18 cellular contexts compared by ENCODE assay signal in genomic region chr4:167185465-167185864, GRCh38. TPM values are rescaled to one million over a fixed set of nuclear protein-coding genes. Genes with fewer than 3 reads are reported as not detected.
DNase-seq lines count a peak whose midpoint lies in the region; ATAC-seq and TF ChIP-seq lines count a peak whose summit lies in the region.
"Had no signal": no experiment of that assay in that cellular context is flagged by ENCODE, and none has a peak within 500 bp of the region (broad histone marks: within the 10 kb centered on the region; RNA-seq: fewer than 3 reads in every experiment).

No MANE protein-coding gene starts in this region.

- H3K36me3 ChIP-seq in mesenchymal stem cell (ENCODE audit: control insufficient read depth in 1 of 2, insufficient read depth in 2 of 2, low read depth in 1 of 2, low read length in 2 of 2) (no peaks in the 10 kb centered on the region), gastrocnemius medialis (no peaks in the 10 kb centered on the region)
- H3K36me3 ChIP-seq: BE2C had no signal

- H3K4me3 Mint-ChIP-seq in activated T-helper 2 cell treated with anti-CD3 and anti-CD28 coated beads, Interferon-gamma antibody, Interleukin-2, Interleukin-4, amounts not matched to agents 10 μg/mL and 5 μg/mL and 100 μg/mL, durations not matched to agents 14 hours and 24 hours and 36 hours (ENCODE audit: low read depth), result no peak overlapping the region
- H3K4me3 Mint-ChIP-seq: CD8-positive, alpha-beta T cell had no signal

- no peak overlapping the region for H3K18ac ChIP-seq in mesenchymal stem cell (ENCODE audit: low read depth in 1 of 2, low read length in 2 of 2)

- no peak for TF ChIP-seq POLR2A in gastrocnemius medialis (IDR thresholded peaks at IDR 0.05)

- H3K27ac ChIP-seq in RWPE1 (no peak overlapping the region), mesenchymal stem cell (ENCODE audit: low read length, poor library complexity, severe bottlenecking) (no peak overlapping the region), gastrocnemius medialis (no peak overlapping the region)
- H3K27ac ChIP-seq: A549, C4-2B, GM23248, HL-60 had no signal

- no peaks in the 10 kb centered on the region for H3K36me3 Mint-ChIP-seq in activated T-helper 2 cell treated with anti-CD3 and anti-CD28 coated beads, Interferon-gamma antibody, Interleukin-2, Interleukin-4, amounts not matched to agents 10 μg/mL and 5 μg/mL and 100 μg/mL, durations not matched to agents 14 hours and 24 hours and 36 hours (ENCODE audit: low read depth)
- H3K36me3 Mint-ChIP-seq: CD8-positive, alpha-beta T cell had no signal

- no peak overlapping the region for H3K9ac ChIP-seq in mesenchymal stem cell (ENCODE audit: low read length)
- H3K9ac ChIP-seq: GM23248 had no signal

- POLR2A ChIA-PET in RWPE1 (lab: Yijun Ruan, JAX; ENCODE audit: low non-redundant PET), result no interaction called here

- ATAC-seq in gastrocnemius medialis, result no peak
- ATAC-seq: A549; CD8-positive, alpha-beta T cell; GM12878; HCT116 had no signal

- TF ChIP-seq CTCF in RWPE1 (conservative IDR thresholded peaks at IDR 0.05; ENCODE audit: low read depth), result no peak
- no peak for TF ChIP-seq CTCF in gastrocnemius medialis (IDR thresholded peaks at IDR 0.05 in 4 of 5, conservative IDR thresholded peaks at IDR 0.05 in 1 of 5)

- H3K27me3 Mint-ChIP-seq in activated T-helper 2 cell treated with anti-CD3 and anti-CD28 coated beads, Interferon-gamma antibody, Interleukin-2, Interleukin-4, amounts not matched to agents 10 μg/mL and 5 μg/mL and 100 μg/mL, durations not matched to agents 14 hours and 24 hours and 36 hours (ENCODE audit: low read depth), result no peaks in the 10 kb centered on the region

- no peak overlapping the region for H2AFZ ChIP-seq in mesenchymal stem cell (ENCODE audit: low read depth, low read length)
- H2AFZ ChIP-seq: GM23248 had no signal

- CTCF ChIA-PET in RWPE1 (lab: Yijun Ruan, JAX), result no interaction called here

- no peak overlapping the region for H3K4me3 ChIP-seq in mesenchymal stem cell (ENCODE audit: insufficient read depth in 1 of 2, low read depth in 1 of 2, low read length in 2 of 2)
- H3K4me3 ChIP-seq in gastrocnemius medialis, result no peak overlapping the region
- H3K4me3 ChIP-seq: A549, GM12878, GM23248 had no signal

- no peak overlapping the region for H2BK120ac ChIP-seq in mesenchymal stem cell (ENCODE audit: low read depth, low read length)

- no peak overlapping the region for H2BK5ac ChIP-seq in mesenchymal stem cell (ENCODE audit: low read depth, low read length, poor library complexity, severe bottlenecking)

- H4K91ac ChIP-seq in mesenchymal stem cell (ENCODE audit: low read length), result no peak overlapping the region

- no peak overlapping the region for H2BK12ac ChIP-seq in mesenchymal stem cell (ENCODE audit: low read length in 2 of 2)

- H3K23ac ChIP-seq in mesenchymal stem cell (ENCODE audit: low read length in 2 of 2), result no peak overlapping the region

- intact Hi-C loops in gastrocnemius medialis (cut with DNase I; ENCODE audit: low total_unique reads), result no loop called here
- intact Hi-C loops in activated T-helper 2 cell treated with anti-CD3 and anti-CD28 coated beads, Interferon-gamma antibody, Interleukin-2, Interleukin-4, amounts not matched to agents 10 μg/mL and 5 μg/mL and 100 μg/mL, durations not matched to agents 14 hours and 24 hours and 36 hours (cut with micrococcal nuclease), result no loop called here

- H3K9me3 Mint-ChIP-seq in activated T-helper 2 cell treated with anti-CD3 and anti-CD28 coated beads, Interferon-gamma antibody, Interleukin-2, Interleukin-4, amounts not matched to agents 10 μg/mL and 5 μg/mL and 100 μg/mL, durations not matched to agents 14 hours and 24 hours and 36 hours, result no peaks in the 10 kb centered on the region

- no peaks in the 10 kb centered on the region for H3K4me1 Mint-ChIP-seq in activated T-helper 2 cell treated with anti-CD3 and anti-CD28 coated beads, Interferon-gamma antibody, Interleukin-2, Interleukin-4, amounts not matched to agents 10 μg/mL and 5 μg/mL and 100 μg/mL, durations not matched to agents 14 hours and 24 hours and 36 hours (ENCODE audit: low read depth)

- H4K8ac ChIP-seq in mesenchymal stem cell (ENCODE audit: low read length), result no peak overlapping the region

- in situ Hi-C loops in gastrocnemius medialis (cut with MboI; ENCODE audit: low sequenced_read_pairs in 4 of 4), result no loop called here

- H3K4me2 ChIP-seq in mesenchymal stem cell (ENCODE audit: low read length, poor library complexity, severe bottlenecking), result no peak overlapping the region
- H3K4me2 ChIP-seq: A549 had no signal

- no peak overlapping the region for H3K27ac Mint-ChIP-seq in activated T-helper 2 cell treated with anti-CD3 and anti-CD28 coated beads, Interferon-gamma antibody, Interleukin-2, Interleukin-4, amounts not matched to agents 10 μg/mL and 5 μg/mL and 100 μg/mL, durations not matched to agents 14 hours and 24 hours and 36 hours
- H3K27ac Mint-ChIP-seq: CD8-positive, alpha-beta T cell had no signal

- H3K4me1 ChIP-seq in mesenchymal stem cell (ENCODE audit: control insufficient read depth, insufficient read depth, low read depth, low read length) (no peaks in the 10 kb centered on the region), gastrocnemius medialis (no peaks in the 10 kb centered on the region)
- H3K4me1 ChIP-seq: A549, BE2C had no signal

- H3K27me3 ChIP-seq in mesenchymal stem cell (ENCODE audit: control insufficient read depth in 1 of 2, insufficient read depth in 1 of 2, low read length in 2 of 2) (no peaks in the 10 kb centered on the region), gastrocnemius medialis (no peaks in the 10 kb centered on the region)
- H3K27me3 ChIP-seq: BE2C had no signal

- no peak overlapping the region for H2AK5ac ChIP-seq in mesenchymal stem cell (ENCODE audit: low read length, severe bottlenecking)

- H3K9me3 ChIP-seq in mesenchymal stem cell (ENCODE audit: control insufficient read depth, low read length) (no peaks in the 10 kb centered on the region), gastrocnemius medialis (no peaks in the 10 kb centered on the region)
- H3K9me3 ChIP-seq: A549, BE2C had no signal

- 80% methylated on average over 1 of the region's 3 CpGs for WGBS in mesenchymal stem cell

- no peak overlapping the region for H2BK15ac ChIP-seq in mesenchymal stem cell (ENCODE audit: low read depth, poor library complexity, severe bottlenecking)

- H3K4ac ChIP-seq in mesenchymal stem cell (ENCODE audit: low read depth in 1 of 2, low read length in 2 of 2), result no peak overlapping the region

- no peak overlapping the region for H3K14ac ChIP-seq in mesenchymal stem cell (ENCODE audit: low read length in 2 of 2)

- DNase-seq in NCI-H1048 (lab: John Stamatoyannopoulos, UW) (peak; percentile 62), NCI-H748 treated with DMSO at 0.1 percent for 48 hours (lab: John Stamatoyannopoulos, UW) (peak; percentile 21), medulla oblongata (ENCODE audit: extremely low spot score) (peak; percentile 1), RWPE1 (ENCODE audit: low spot score) (no peak), mesenchymal stem cell (no peak), gastrocnemius medialis (no peak)
- no peak for DNase-seq in activated T-helper 2 cell treated with anti-CD3 and anti-CD28 coated beads, Interferon-gamma antibody, Interleukin-2, Interleukin-4, amounts not matched to agents 10 μg/mL and 5 μg/mL and 100 μg/mL, durations not matched to agents 14 hours and 24 hours and 36 hours (ENCODE audit: low spot score)
- DNase-seq: BE2C; CD8-positive, alpha-beta T cell; COR-L47; GM23248 had no signal

- H3K79me1 ChIP-seq in mesenchymal stem cell (replicated peaks; ENCODE audit: low read length, poor library complexity, severe bottlenecking), result no peaks in the 10 kb centered on the region

RNA-seq across cellular contexts. Expression of gene SPOCK3, which starts 48.8 kb away (rescaled TPM):
- 0.11 TPM for polyA plus RNA-seq in mesenchymal stem cell (2013, experiment 1 of 2)
- polyA plus RNA-seq in mesenchymal stem cell (2013, experiment 2 of 2), result 0.04 TPM
- total RNA-seq in gastrocnemius medialis, result under 1 TPM in 3 of 4 donors, not detected in 1; 0.16 to 0.58 (median 0.36) TPM
- total RNA-seq in activated T-helper 2 cell treated with anti-CD3 and anti-CD28 coated beads, Interferon-gamma antibody, Interleukin-2, Interleukin-4, amounts not matched to agents 10 μg/mL and 5 μg/mL and 100 μg/mL, durations not matched to agents 14 hours and 24 hours and 36 hours, result not detected in 2 replicates
- total RNA-seq: CD8-positive, alpha-beta T cell; G401; GM12878; GM23248 had no signal
- polyA plus RNA-seq: AG04450, GM23248 had no signal

Comparison
In these comparisons a context has a peak if more than half of its experiments do, and no peak if none do; other contexts are left out.
1. DNase-seq: peak in NCI-H1048 (single experiment), NCI-H748 treated with DMSO at 0.1 percent for 48 hours (single experiment) and medulla oblongata (single experiment); none in RWPE1 (single experiment), mesenchymal stem cell (single experiment), gastrocnemius medialis (0 of 2) and activated T-helper 2 cell treated with anti-CD3 and anti-CD28 coated beads, Interferon-gamma antibody, Interleukin-2, Interleukin-4, amounts not matched to agents 10 μg/mL and 5 μg/mL and 100 μg/mL, durations not matched to agents 14 hours and 24 hours and 36 hours (single experiment).